In genomic region chr9:69104830-69105527, GRCh38 we compare ENCODE assay signal across 11 cellular contexts.
A peak's percentile ranks its signal among the peaks of the same experiment; 100 is the strongest.
DNase-seq lines count a peak whose midpoint lies in the region; ATAC-seq lines count a peak whose summit lies in the region.
"Had no signal": no experiment of that assay in that cellular context is flagged by ENCODE, and none has a peak within 500 bp of the region (broad histone marks: within the 10 kb centered on the region; RNA-seq: fewer than 3 reads in every experiment).

No MANE protein-coding gene starts in this region.

- peaks cover 0 to 2% (median 0%) of the 10 kb centered on the region in 4 donors for H3K4me1 Mint-ChIP-seq in naive thymus-derived CD8-positive, alpha-beta T cell

- H3K4me3 Mint-ChIP-seq in naive thymus-derived CD8-positive, alpha-beta T cell = no peak overlapping the region
- H3K4me3 Mint-ChIP-seq: activated CD4-positive, alpha-beta memory T cell treated with anti-CD3 and anti-CD28 coated beads for 36 hours had no signal

- H3K27ac Mint-ChIP-seq in naive thymus-derived CD8-positive, alpha-beta T cell = no peak overlapping the region
- H3K27ac Mint-ChIP-seq: activated CD4-positive, alpha-beta memory T cell treated with anti-CD3 and anti-CD28 coated beads for 36 hours had no signal

- ATAC-seq in esophagus mucosa = peak; percentile 100
- no peak for ATAC-seq in naive thymus-derived CD8-positive, alpha-beta T cell
- no peak for ATAC-seq in GM21360 (IDR thresholded peaks at IDR 0.05; ENCODE audit: unreplicated experiment)

- no peaks in the 10 kb centered on the region for H3K27me3 Mint-ChIP-seq in naive thymus-derived CD8-positive, alpha-beta T cell
- H3K27me3 Mint-ChIP-seq: activated CD4-positive, alpha-beta memory T cell treated with anti-CD3 and anti-CD28 coated beads for 36 hours had no signal

- DNase-seq in HT-29 (ENCODE audit: low spot score) (peak; percentile 91), NCI-H345 treated with DMSO at 0.1 percent for 48 hours (lab: John Stamatoyannopoulos, UW; ENCODE audit: unreplicated experiment) (peak; percentile 47), renal cortical epithelial cell (ENCODE audit: low read depth) (peak; percentile 62), RKO (ENCODE audit: low spot score) (no peak)
- DNase-seq in activated CD4-positive, alpha-beta T cell treated with anti-CD3 and anti-CD28 coated beads, Interleukin-2, amount 50 U/mL, for 1 hour = no peak
- DNase-seq in naive thymus-derived CD8-positive, alpha-beta T cell = no peak
- DNase-seq: activated CD4-positive, alpha-beta memory T cell treated with anti-CD3 and anti-CD28 coated beads for 36 hours; occipital lobe; SHP77 had no signal

- POLR2A ChIA-PET in naive thymus-derived CD8-positive, alpha-beta T cell (lab: Charles Lee) = no interaction called here

- H3K9me3 Mint-ChIP-seq in naive thymus-derived CD8-positive, alpha-beta T cell = no peaks in the 10 kb centered on the region
- H3K9me3 Mint-ChIP-seq: activated CD4-positive, alpha-beta memory T cell treated with anti-CD3 and anti-CD28 coated beads for 36 hours had no signal

- peaks cover 2 to 4% (median 2%) of the 10 kb centered on the region in 3 donors for H3K36me3 Mint-ChIP-seq in naive thymus-derived CD8-positive, alpha-beta T cell
- H3K36me3 Mint-ChIP-seq: activated CD4-positive, alpha-beta memory T cell treated with anti-CD3 and anti-CD28 coated beads for 36 hours had no signal

Comparison
In these comparisons a context has a peak if more than half of its experiments do, and no peak if none do; other contexts are left out.
1. DNase-seq: peak in HT-29 (single experiment), NCI-H345 treated with DMSO at 0.1 percent for 48 hours (single experiment) and renal cortical epithelial cell (single experiment); none in activated CD4-positive, alpha-beta T cell treated with anti-CD3 and anti-CD28 coated beads, Interleukin-2, amount 50 U/mL, for 1 hour (single experiment), naive thymus-derived CD8-positive, alpha-beta T cell (0 of 10) and RKO (single experiment).